In the genomic region with DNA sequence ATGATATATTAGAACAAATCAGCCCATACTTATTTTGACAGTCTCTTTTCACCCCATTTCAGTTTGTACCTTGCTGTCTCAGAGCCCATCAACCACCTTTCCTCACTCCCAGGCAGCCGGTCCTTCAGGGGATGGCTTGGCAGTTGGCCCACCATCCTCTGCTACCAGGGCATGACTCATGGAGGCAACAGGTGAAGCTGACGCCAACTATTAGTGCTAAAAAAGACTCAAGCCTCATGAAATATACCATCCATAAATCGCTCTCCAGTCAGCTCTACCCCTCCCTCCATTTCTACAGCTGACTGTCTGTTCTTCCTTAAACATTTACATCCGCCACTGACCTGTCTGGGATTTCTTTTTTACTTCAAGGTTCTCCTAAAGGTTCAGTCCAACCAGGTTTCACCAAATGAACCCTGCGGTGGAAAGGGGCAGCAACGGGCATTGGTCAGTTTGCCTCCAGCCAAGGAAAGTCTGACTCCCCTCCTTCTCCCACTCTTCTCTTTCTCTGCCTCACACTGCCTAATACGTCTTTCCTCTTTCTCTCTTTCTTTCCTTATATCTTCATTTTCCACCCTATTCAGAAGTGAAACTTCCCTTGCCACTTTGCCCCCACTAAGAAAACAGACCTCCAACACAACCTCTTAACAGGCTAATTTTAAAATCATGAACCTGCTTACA, we compare ENCODE assay signal across 10 cellular contexts.
A peak's percentile ranks its signal among the peaks of the same experiment; 100 is the strongest.
DNase-seq lines count a peak whose midpoint lies in the region; ATAC-seq and TF ChIP-seq lines count a peak whose summit lies in the region.
"Had no signal": no experiment of that assay in that cellular context is flagged by ENCODE, and none has a peak within 500 bp of the region (broad histone marks: within the 10 kb centered on the region; RNA-seq: fewer than 3 reads in every experiment).

No MANE protein-coding gene starts in this region.

- ATAC-seq in gastroesophageal sphincter, result no peak
- ATAC-seq in HG03432 (IDR thresholded peaks at IDR 0.05; ENCODE audit: unreplicated experiment), result no peak

- H2BK12ac ChIP-seq in neuronal stem cell (ENCODE audit: low read length), result no peak overlapping the region

- H3K27ac ChIP-seq in mammary epithelial cell (ENCODE audit: insufficient read depth, low read depth, low read length) (no peak overlapping the region), neuronal stem cell (replicated peaks; ENCODE audit: low read length) (no peak overlapping the region), gastroesophageal sphincter (no peak overlapping the region)

- H3K18ac ChIP-seq in neuronal stem cell (ENCODE audit: low read length), result no peak overlapping the region

- no peaks in the 10 kb centered on the region for H3K79me1 ChIP-seq in neuronal stem cell (ENCODE audit: low read depth, low read length)

- H2AFZ ChIP-seq in mammary epithelial cell (ENCODE audit: low read depth, low read length) (no peak overlapping the region), neuronal stem cell (ENCODE audit: low read length) (no peak overlapping the region)

- H4K8ac ChIP-seq in neuronal stem cell (ENCODE audit: low read depth, low read length), result peak overlapping the region; percentile 43

- H4K20me1 ChIP-seq in mammary epithelial cell (ENCODE audit: insufficient read depth, low read length), result no peaks in the 10 kb centered on the region

- no peaks in the 10 kb centered on the region for H3K4me1 ChIP-seq in mammary epithelial cell (ENCODE audit: insufficient read depth, low read length)
- peaks cover 0 to 2% of the 10 kb centered on the region in 2 donors for H3K4me1 ChIP-seq in neuronal stem cell (ENCODE audit: control insufficient read depth in 2 of 2, insufficient read depth in 1 of 2, low read depth in 1 of 2, low read length in 2 of 2)
- H3K4me1 ChIP-seq in gastroesophageal sphincter, result peaks cover 0 to 34% (median 2%) of the 10 kb centered on the region in 3 donors

- TF ChIP-seq CTCF in mammary epithelial cell (conservative IDR thresholded peaks at IDR 0.05 in 1 of 2, IDR thresholded peaks at IDR 0.05 in 1 of 2; ENCODE audit: extremely low read depth in 1 of 2, insufficient read depth in 1 of 2, low read depth in 1 of 2, low read length in 2 of 2) (no peak), gastroesophageal sphincter (IDR thresholded peaks at IDR 0.05) (no peak)

- no peak overlapping the region for H2BK120ac ChIP-seq in neuronal stem cell (ENCODE audit: low read depth, low read length)

- no peak overlapping the region for H2BK5ac ChIP-seq in neuronal stem cell (ENCODE audit: low read length)

- H3K27me3 ChIP-seq in mammary epithelial cell (ENCODE audit: insufficient read depth, low read length) (no peaks in the 10 kb centered on the region), neuronal stem cell (ENCODE audit: control insufficient read depth in 3 of 3, insufficient read depth in 3 of 3, low read depth in 1 of 3, low read length in 3 of 3) (no peaks in the 10 kb centered on the region), gastroesophageal sphincter (no peaks in the 10 kb centered on the region)

- CTCF ChIA-PET in mammary epithelial cell (lab: Charles Lee; ENCODE audit: low non-redundant PET), result interaction anchor here (0.7 kb wide), 1 partner anchor 260 kb away, joined by 3 read pairs; no protein-coding TSS in a partner anchor

- H3K36me3 ChIP-seq in mammary epithelial cell (ENCODE audit: insufficient read depth, low read length), result no peaks in the 10 kb centered on the region
- H3K36me3 ChIP-seq in neuronal stem cell (replicated peaks in 1 of 2; ENCODE audit: control insufficient read depth in 2 of 2, insufficient read depth in 2 of 2, low read length in 2 of 2), result peaks cover 0 to 2% of the 10 kb centered on the region in 2 donors
- no peaks in the 10 kb centered on the region for H3K36me3 ChIP-seq in gastroesophageal sphincter

- no peak for TF ChIP-seq EP300 in gastroesophageal sphincter (IDR thresholded peaks at IDR 0.05)

- in situ Hi-C loops in mammary epithelial cell (cut with MboI; ENCODE audit: low sequenced_read_pairs in 2 of 2), result no loop called here

- no peak overlapping the region for H4K91ac ChIP-seq in neuronal stem cell (ENCODE audit: low read depth, low read length, poor library complexity)

- dilution Hi-C loops in mammary epithelial cell (cut with HindIII; ENCODE audit: low sequenced_read_pairs), result no loop called here

- H2AK5ac ChIP-seq in neuronal stem cell (ENCODE audit: low read depth, low read length), result no peak overlapping the region

- no peak overlapping the region for H3K4me2 ChIP-seq in mammary epithelial cell (ENCODE audit: insufficient read depth, low read depth, low read length)
- no peak overlapping the region for H3K4me2 ChIP-seq in neuronal stem cell (ENCODE audit: insufficient read depth, low read length, poor library complexity, severe bottlenecking)

- no peaks in the 10 kb centered on the region for H3K79me2 ChIP-seq in mammary epithelial cell (ENCODE audit: insufficient read depth, low read length)

- H3K4me3 ChIP-seq in mammary epithelial cell (replicated peaks in 1 of 3; ENCODE audit: insufficient read depth in 1 of 3, low read depth in 2 of 3, low read length in 3 of 3), result no peak overlapping the region
- no peak overlapping the region for H3K4me3 ChIP-seq in neuronal stem cell (ENCODE audit: low read length in 2 of 2)
- no peak overlapping the region for H3K4me3 ChIP-seq in gastroesophageal sphincter

- H3K23ac ChIP-seq in neuronal stem cell (ENCODE audit: low read depth, low read length, poor library complexity), result no peak overlapping the region

- intact Hi-C loops in mammary epithelial cell (cut with micrococcal nuclease), result no loop called here

- BruUV-seq in mammary epithelial cell (replicated peaks; lab: Mats Ljungman, UMichigan), result no TSS peak

- WGBS in mammary epithelial cell (ENCODE audit: low coverage, missing lambda C conversion rate), result 64% methylated on average over 7 of the region's 7 CpGs
- 100% methylated on average over 1 of the region's 7 CpGs for WGBS in neuronal stem cell (ENCODE audit: extremely low coverage in 2 of 2, insufficient read length in 2 of 2, insufficient replicate concordance in 1 of 2), 2 donors
- 31 to 67% methylated on average over 3 to 7 of the region's 7 CpGs for WGBS in gastroesophageal sphincter (ENCODE audit: low coverage in 1 of 2), 2 donors

- H3K14ac ChIP-seq in neuronal stem cell (ENCODE audit: low read length), result no peak overlapping the region

- no peak overlapping the region for H3K4ac ChIP-seq in neuronal stem cell (ENCODE audit: low read length)

- H3K9me3 ChIP-seq in mammary epithelial cell (replicated peaks; ENCODE audit: insufficient read depth, low read length), result no peaks in the 10 kb centered on the region
- H3K9me3 ChIP-seq in neuronal stem cell (replicated peaks in 1 of 2; ENCODE audit: control insufficient read depth in 2 of 2, insufficient read depth in 1 of 2, low read depth in 1 of 2, low read length in 2 of 2), result peaks cover 0 to 3% of the 10 kb centered on the region in 2 donors
- no peaks in the 10 kb centered on the region for H3K9me3 ChIP-seq in gastroesophageal sphincter

- TF ChIP-seq POLR2A in gastroesophageal sphincter (IDR thresholded peaks at IDR 0.05), result no peak

- H2BK15ac ChIP-seq in neuronal stem cell (ENCODE audit: low read length), result no peak overlapping the region

- DNase-seq in NCI-H2107 treated with DMSO at 0.1 percent for 48 hours (lab: John Stamatoyannopoulos, UW; ENCODE audit: unreplicated experiment) (peak; percentile 27), NCI-H2107 (lab: John Stamatoyannopoulos, UW) (no peak), NCI-H1092 treated with DMSO at 0.1 percent for 48 hours (lab: John Stamatoyannopoulos, UW) (peak; percentile 46), mammary epithelial cell (peak; percentile 41), neuronal stem cell (ENCODE audit: low spot score) (no peak), HuH-7.5 (ENCODE audit: low spot score) (no peak)
- DNase-seq: cerebellar nuclear complex, foreskin fibroblast had no signal

- H3K9ac ChIP-seq in mammary epithelial cell (ENCODE audit: insufficient read depth, low read length) (no peak overlapping the region), neuronal stem cell (ENCODE audit: low read depth, low read length, poor library complexity) (peak overlapping the region; percentile 70)

Comparison
In these comparisons a context has a peak if more than half of its experiments do, and no peak if none do; other contexts are left out.
1. DNase-seq: peak in NCI-H2107 treated with DMSO at 0.1 percent for 48 hours (single experiment), NCI-H1092 treated with DMSO at 0.1 percent for 48 hours (single experiment) and mammary epithelial cell (single experiment); none in NCI-H2107 (single experiment), neuronal stem cell (single experiment) and HuH-7.5 (single experiment).